Comparison of ENCODE assay signal across 1 cellular context in genomic region chr9:127734747-127735529, GRCh38.
TF ChIP-seq lines count a peak whose summit lies in the region.

Gene TOR2A (minus strand): TSS chr9:127735294. CDS start chr9:127735270, 24 bp downstream.

TF ChIP-seq in HepG2, 621 proteins besides CTCF, POLR2A, EP300 and RAD21 (continued from another document and continues in another):
- TF ChIP-seq AHDC1 (CRISPR knock-in tag; IDR thresholded peaks at IDR 0.05; ENCODE audit: borderline replicate concordance): no peak
- peak; percentile 70 for TF ChIP-seq NR2C2 (CRISPR knock-in tag; IDR thresholded peaks at IDR 0.05; ENCODE audit: borderline replicate concordance)
- TF ChIP-seq STAT5B (CRISPR knock-in tag; IDR thresholded peaks at IDR 0.05): no peak
- TF ChIP-seq SNRNP70 (IDR thresholded peaks at IDR 0.05; ENCODE audit: low read depth, low read length): no peak
- TF ChIP-seq ZNF230 (CRISPR knock-in tag; IDR thresholded peaks at IDR 0.05): peak; percentile 95
- TF ChIP-seq KDM6A (CRISPR knock-in tag; IDR thresholded peaks at IDR 0.05; ENCODE audit: low read depth): no peak
- TF ChIP-seq RXRA (CRISPR knock-in tag; IDR thresholded peaks at IDR 0.05): no peak; the same call in 1 of the 2 replicates
- TF ChIP-seq RBAK (CRISPR knock-in tag; IDR thresholded peaks at IDR 0.05): no peak
- TF ChIP-seq FOXA1 (IDR thresholded peaks at IDR 0.05): no peak
- TF ChIP-seq FOXA1 (CRISPR knock-in tag; IDR thresholded peaks at IDR 0.05): peak; percentile 77
- no peak for TF ChIP-seq MATR3 (CRISPR knock-in tag; IDR thresholded peaks at IDR 0.05)
- TF ChIP-seq ZNF563 (CRISPR knock-in tag; IDR thresholded peaks at IDR 0.05): no peak; the same call in 1 of the 2 replicates
- TF ChIP-seq THAP11 (CRISPR knock-in tag; IDR thresholded peaks at IDR 0.05): peak; percentile 99
- peak; percentile 94 for TF ChIP-seq RFXANK (CRISPR knock-in tag; IDR thresholded peaks at IDR 0.05)
- TF ChIP-seq SATB2 (CRISPR knock-in tag; IDR thresholded peaks at IDR 0.05): no peak
- TF ChIP-seq NFATC3 (CRISPR knock-in tag; IDR thresholded peaks at IDR 0.05): no peak
- no peak for TF ChIP-seq CEBPB (IDR thresholded peaks at IDR 0.05; ENCODE audit: borderline replicate concordance, low read depth, low read length)
- no peak for TF ChIP-seq SNAI1 (CRISPR knock-in tag; IDR thresholded peaks at IDR 0.05; ENCODE audit: borderline replicate concordance)
- TF ChIP-seq GPN1 (CRISPR knock-in tag; IDR thresholded peaks at IDR 0.05; ENCODE audit: borderline replicate concordance): no peak
- TF ChIP-seq RBFOX2 (IDR thresholded peaks at IDR 0.05; ENCODE audit: low read depth, low read length): peak; percentile 84
- no peak for TF ChIP-seq ZNF629 (CRISPR knock-in tag; conservative IDR thresholded peaks at IDR 0.05)
- no peak for TF ChIP-seq HOXA7 (CRISPR knock-in tag; IDR thresholded peaks at IDR 0.05)
- TF ChIP-seq ISL2 (CRISPR knock-in tag; IDR thresholded peaks at IDR 0.05): peak; percentile 21; the same call in 1 of the 2 replicates
- TF ChIP-seq ZNF850 (CRISPR knock-in tag; conservative IDR thresholded peaks at IDR 0.05): no peak
- TF ChIP-seq CENPX (CRISPR knock-in tag; IDR thresholded peaks at IDR 0.05): no peak
- peak; percentile 68; the same call in 1 of the 2 replicates for TF ChIP-seq MEIS1 (CRISPR knock-in tag; IDR thresholded peaks at IDR 0.05; ENCODE audit: borderline replicate concordance)
- TF ChIP-seq ZNF225 (CRISPR knock-in tag; IDR thresholded peaks at IDR 0.05): peak; percentile 57; the same call in 1 of the 2 replicates
- TF ChIP-seq TP53 (CRISPR knock-in tag; conservative IDR thresholded peaks at IDR 0.05): no peak
- no peak; the same call in 1 of the 2 replicates for TF ChIP-seq PRMT3 (CRISPR knock-in tag; IDR thresholded peaks at IDR 0.05; ENCODE audit: borderline replicate concordance, low read depth)
- TF ChIP-seq, protein P1, sequence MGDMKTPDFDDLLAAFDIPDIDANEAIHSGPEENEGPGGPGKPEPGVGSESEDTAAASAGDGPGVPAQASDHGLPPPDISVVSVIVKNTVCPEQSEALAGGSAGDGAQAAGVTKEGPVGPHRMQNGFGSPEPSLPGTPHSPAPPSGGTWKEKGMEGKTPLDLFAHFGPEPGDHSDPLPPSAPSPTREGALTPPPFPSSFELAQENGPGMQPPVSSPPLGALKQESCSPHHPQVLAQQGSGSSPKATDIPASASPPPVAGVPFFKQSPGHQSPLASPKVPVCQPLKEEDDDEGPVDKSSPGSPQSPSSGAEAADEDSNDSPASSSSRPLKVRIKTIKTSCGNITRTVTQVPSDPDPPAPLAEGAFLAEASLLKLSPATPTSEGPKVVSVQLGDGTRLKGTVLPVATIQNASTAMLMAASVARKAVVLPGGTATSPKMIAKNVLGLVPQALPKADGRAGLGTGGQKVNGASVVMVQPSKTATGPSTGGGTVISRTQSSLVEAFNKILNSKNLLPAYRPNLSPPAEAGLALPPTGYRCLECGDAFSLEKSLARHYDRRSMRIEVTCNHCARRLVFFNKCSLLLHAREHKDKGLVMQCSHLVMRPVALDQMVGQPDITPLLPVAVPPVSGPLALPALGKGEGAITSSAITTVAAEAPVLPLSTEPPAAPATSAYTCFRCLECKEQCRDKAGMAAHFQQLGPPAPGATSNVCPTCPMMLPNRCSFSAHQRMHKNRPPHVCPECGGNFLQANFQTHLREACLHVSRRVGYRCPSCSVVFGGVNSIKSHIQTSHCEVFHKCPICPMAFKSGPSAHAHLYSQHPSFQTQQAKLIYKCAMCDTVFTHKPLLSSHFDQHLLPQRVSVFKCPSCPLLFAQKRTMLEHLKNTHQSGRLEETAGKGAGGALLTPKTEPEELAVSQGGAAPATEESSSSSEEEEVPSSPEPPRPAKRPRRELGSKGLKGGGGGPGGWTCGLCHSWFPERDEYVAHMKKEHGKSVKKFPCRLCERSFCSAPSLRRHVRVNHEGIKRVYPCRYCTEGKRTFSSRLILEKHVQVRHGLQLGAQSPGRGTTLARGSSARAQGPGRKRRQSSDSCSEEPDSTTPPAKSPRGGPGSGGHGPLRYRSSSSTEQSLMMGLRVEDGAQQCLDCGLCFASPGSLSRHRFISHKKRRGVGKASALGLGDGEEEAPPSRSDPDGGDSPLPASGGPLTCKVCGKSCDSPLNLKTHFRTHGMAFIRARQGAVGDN (CRISPR knock-in tag; IDR thresholded peaks at IDR 0.05): peak; percentile 84
- TF ChIP-seq CSRNP2 (CRISPR knock-in tag; conservative IDR thresholded peaks at IDR 0.05; ENCODE audit: low read depth): no peak
- no peak for TF ChIP-seq ZBTB42 (CRISPR knock-in tag; IDR thresholded peaks at IDR 0.05)
- no peak; the same call in none of the 2 replicates for TF ChIP-seq ZNF768 (CRISPR knock-in tag; IDR thresholded peaks at IDR 0.05)
- TF ChIP-seq, protein P2, sequence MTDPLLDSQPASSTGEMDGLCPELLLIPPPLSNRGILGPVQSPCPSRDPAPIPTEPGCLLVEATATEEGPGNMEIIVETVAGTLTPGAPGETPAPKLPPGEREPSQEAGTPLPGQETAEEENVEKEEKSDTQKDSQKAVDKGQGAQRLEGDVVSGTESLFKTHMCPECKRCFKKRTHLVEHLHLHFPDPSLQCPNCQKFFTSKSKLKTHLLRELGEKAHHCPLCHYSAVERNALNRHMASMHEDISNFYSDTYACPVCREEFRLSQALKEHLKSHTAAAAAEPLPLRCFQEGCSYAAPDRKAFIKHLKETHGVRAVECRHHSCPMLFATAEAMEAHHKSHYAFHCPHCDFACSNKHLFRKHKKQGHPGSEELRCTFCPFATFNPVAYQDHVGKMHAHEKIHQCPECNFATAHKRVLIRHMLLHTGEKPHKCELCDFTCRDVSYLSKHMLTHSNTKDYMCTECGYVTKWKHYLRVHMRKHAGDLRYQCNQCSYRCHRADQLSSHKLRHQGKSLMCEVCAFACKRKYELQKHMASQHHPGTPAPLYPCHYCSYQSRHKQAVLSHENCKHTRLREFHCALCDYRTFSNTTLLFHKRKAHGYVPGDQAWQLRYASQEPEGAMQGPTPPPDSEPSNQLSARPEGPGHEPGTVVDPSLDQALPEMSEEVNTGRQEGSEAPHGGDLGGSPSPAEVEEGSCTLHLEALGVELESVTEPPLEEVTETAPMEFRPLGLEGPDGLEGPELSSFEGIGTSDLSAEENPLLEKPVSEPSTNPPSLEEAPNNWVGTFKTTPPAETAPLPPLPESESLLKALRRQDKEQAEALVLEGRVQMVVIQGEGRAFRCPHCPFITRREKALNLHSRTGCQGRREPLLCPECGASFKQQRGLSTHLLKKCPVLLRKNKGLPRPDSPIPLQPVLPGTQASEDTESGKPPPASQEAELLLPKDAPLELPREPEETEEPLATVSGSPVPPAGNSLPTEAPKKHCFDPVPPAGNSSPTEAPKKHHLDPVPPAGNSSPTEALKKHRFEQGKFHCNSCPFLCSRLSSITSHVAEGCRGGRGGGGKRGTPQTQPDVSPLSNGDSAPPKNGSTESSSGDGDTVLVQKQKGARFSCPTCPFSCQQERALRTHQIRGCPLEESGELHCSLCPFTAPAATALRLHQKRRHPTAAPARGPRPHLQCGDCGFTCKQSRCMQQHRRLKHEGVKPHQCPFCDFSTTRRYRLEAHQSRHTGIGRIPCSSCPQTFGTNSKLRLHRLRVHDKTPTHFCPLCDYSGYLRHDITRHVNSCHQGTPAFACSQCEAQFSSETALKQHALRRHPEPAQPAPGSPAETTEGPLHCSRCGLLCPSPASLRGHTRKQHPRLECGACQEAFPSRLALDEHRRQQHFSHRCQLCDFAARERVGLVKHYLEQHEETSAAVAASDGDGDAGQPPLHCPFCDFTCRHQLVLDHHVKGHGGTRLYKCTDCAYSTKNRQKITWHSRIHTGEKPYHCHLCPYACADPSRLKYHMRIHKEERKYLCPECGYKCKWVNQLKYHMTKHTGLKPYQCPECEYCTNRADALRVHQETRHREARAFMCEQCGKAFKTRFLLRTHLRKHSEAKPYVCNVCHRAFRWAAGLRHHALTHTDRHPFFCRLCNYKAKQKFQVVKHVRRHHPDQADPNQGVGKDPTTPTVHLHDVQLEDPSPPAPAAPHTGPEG (CRISPR knock-in tag; IDR thresholded peaks at IDR 0.05): peak; percentile 89
- peak; percentile 82 for TF ChIP-seq ELF1 (CRISPR knock-in tag; IDR thresholded peaks at IDR 0.05)
- no peak for TF ChIP-seq TOPORS (CRISPR knock-in tag; IDR thresholded peaks at IDR 0.05)
- TF ChIP-seq AKAP8 (CRISPR knock-in tag; IDR thresholded peaks at IDR 0.05): 0 out of 2 replicates have a peak, but pooled peaks have one; percentile 27
- TF ChIP-seq, protein P3, sequence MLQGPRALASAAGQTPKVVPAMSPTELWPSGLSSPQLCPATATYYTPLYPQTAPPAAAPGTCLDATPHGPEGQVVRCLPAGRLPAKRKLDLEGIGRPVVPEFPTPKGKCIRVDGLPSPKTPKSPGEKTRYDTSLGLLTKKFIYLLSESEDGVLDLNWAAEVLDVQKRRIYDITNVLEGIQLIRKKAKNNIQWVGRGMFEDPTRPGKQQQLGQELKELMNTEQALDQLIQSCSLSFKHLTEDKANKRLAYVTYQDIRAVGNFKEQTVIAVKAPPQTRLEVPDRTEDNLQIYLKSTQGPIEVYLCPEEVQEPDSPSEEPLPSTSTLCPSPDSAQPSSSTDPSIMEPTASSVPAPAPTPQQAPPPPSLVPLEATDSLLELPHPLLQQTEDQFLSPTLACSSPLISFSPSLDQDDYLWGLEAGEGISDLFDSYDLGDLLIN (CRISPR knock-in tag; IDR thresholded peaks at IDR 0.05; ENCODE audit: borderline replicate concordance): no peak; the same call in 1 of the 2 replicates
- 0 out of 2 replicates have a peak, but pooled peaks have one; percentile 26 for TF ChIP-seq LBX2 (CRISPR knock-in tag; IDR thresholded peaks at IDR 0.05; ENCODE audit: borderline replicate concordance)
- TF ChIP-seq ZNF782 (CRISPR knock-in tag; IDR thresholded peaks at IDR 0.05; ENCODE audit: borderline replicate concordance): peak; percentile 79; the same call in 1 of the 2 replicates
- TF ChIP-seq ZNF556 (CRISPR knock-in tag; IDR thresholded peaks at IDR 0.05; ENCODE audit: borderline replicate concordance): peak; percentile 61
- TF ChIP-seq ZNF75D (CRISPR knock-in tag; IDR thresholded peaks at IDR 0.05; ENCODE audit: borderline replicate concordance): no peak
- no peak for TF ChIP-seq CBFB (CRISPR knock-in tag; IDR thresholded peaks at IDR 0.05)
- peak; percentile 73 for TF ChIP-seq ZSCAN21 (CRISPR knock-in tag; IDR thresholded peaks at IDR 0.05; ENCODE audit: borderline replicate concordance)
- TF ChIP-seq ZNF543 (CRISPR knock-in tag; IDR thresholded peaks at IDR 0.05): no peak; the same call in 1 of the 2 replicates
- TF ChIP-seq, protein P4, sequence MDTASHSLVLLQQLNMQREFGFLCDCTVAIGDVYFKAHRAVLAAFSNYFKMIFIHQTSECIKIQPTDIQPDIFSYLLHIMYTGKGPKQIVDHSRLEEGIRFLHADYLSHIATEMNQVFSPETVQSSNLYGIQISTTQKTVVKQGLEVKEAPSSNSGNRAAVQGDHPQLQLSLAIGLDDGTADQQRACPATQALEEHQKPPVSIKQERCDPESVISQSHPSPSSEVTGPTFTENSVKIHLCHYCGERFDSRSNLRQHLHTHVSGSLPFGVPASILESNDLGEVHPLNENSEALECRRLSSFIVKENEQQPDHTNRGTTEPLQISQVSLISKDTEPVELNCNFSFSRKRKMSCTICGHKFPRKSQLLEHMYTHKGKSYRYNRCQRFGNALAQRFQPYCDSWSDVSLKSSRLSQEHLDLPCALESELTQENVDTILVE (CRISPR knock-in tag; IDR thresholded peaks at IDR 0.05): no peak
- peak; percentile 83 for TF ChIP-seq SUZ12 (IDR thresholded peaks at IDR 0.05; ENCODE audit: low read depth, low read length)
